ENCODE assay signal across 1 cellular context in the genomic region with DNA sequence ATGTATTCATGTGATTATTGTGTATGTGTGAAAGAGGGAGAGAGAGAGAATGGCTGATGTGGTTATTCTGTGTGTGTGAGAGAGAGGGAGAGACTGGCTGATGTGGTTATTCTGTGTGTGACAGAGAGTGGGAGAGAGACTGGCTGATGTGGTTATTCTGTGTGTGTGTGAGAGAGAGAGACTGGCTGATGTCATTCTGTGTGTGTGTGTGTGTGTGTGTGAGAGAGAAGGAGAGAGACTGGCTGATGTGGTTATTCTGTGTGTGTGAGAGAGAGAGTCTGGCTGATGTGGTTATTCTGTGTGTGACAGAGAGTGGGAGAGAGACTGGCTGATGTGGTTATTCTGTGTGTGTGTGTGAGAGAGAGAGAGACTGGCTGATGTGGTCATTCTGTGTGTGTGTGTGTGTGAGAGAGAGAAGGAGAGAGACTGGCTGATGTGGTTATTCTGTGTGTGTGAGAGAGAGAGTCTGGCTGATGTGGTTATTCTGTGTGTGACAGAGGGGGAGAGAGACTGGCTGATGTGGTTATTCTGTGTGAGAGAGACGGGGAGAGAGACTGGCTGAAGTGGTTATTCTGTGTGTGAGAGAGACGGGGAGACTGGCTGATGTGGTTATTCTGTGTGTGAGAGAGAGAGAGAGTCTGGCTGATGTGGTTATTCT.
TF ChIP-seq lines count a peak whose summit lies in the region.

No MANE protein-coding gene starts in this region.

TF ChIP-seq in HEK293, 187 proteins besides CTCF, POLR2A, EP300 and RAD21 (continued from another document):
- TF ChIP-seq ZNF692 (tag by site-specific recombination; IDR thresholded peaks at IDR 0.05) (0 out of 2 replicates have a peak, but pooled peaks have one; percentile 33), ZFHX2 (tag by site-specific recombination; conservative IDR thresholded peaks at IDR 0.05) (peak; percentile 62), ZNF596 (tag by site-specific recombination; IDR thresholded peaks at IDR 0.05) (peak; percentile 62), ZNF473 (tag by site-specific recombination; IDR thresholded peaks at IDR 0.05) (0 out of 2 replicates have a peak, but pooled peaks have one; percentile 39), ZSCAN4 (tag by site-specific recombination; IDR thresholded peaks at IDR 0.05) (peak; percentile 88), ZNF398 (tag by site-specific recombination; IDR thresholded peaks at IDR 0.05) (peak; percentile 92), ZNF266 (tag by site-specific recombination; IDR thresholded peaks at IDR 0.05; ENCODE audit: low read depth) (peak; percentile 31; the same call in 1 of the 2 replicates)
